10 cellular contexts compared by ENCODE assay signal in genomic region chr17:75665981-75666380, GRCh38. TPM values are rescaled to one million over a fixed set of nuclear protein-coding genes. Genes with fewer than 3 reads are reported as not detected.
DNase-seq lines count a peak whose midpoint lies in the region; ATAC-seq and TF ChIP-seq lines count a peak whose summit lies in the region.
"Had no signal": no experiment of that assay in that cellular context is flagged by ENCODE, and none has a peak within 500 bp of the region (broad histone marks: within the 10 kb centered on the region; RNA-seq: fewer than 3 reads in every experiment).

No MANE protein-coding gene starts in this region.

- H3K9ac ChIP-seq in liver (ENCODE audit: low read depth in 1 of 2, low read length in 2 of 2): peak overlapping the region in 1 of 2 donors; percentile 79

- TF ChIP-seq CTCF in cardiac muscle cell (IDR thresholded peaks at IDR 0.05; ENCODE audit: low read depth, low read length) (no peak), liver (IDR thresholded peaks at IDR 0.05; ENCODE audit: low read depth, low read length, missing input control) (no peak), type B pancreatic cell (conservative IDR thresholded peaks at IDR 0.05) (no peak), body of pancreas (IDR thresholded peaks at IDR 0.05) (no peak)

- H3K27me3 ChIP-seq in cardiac muscle cell (no peaks in the 10 kb centered on the region), liver (ENCODE audit: control insufficient read depth in 4 of 4, insufficient read depth in 4 of 4, low read length in 3 of 4) (no peaks in the 10 kb centered on the region), body of pancreas (no peaks in the 10 kb centered on the region)

- H3K27ac Mint-ChIP-seq in activated naive CD8-positive, alpha-beta T cell treated with anti-CD3 and anti-CD28 coated beads, Interleukin-2, amount 50 U/mL, for 24 hours: peak overlapping the region; percentile 18
- peak overlapping the region; percentile 53 for H3K27ac Mint-ChIP-seq in type B pancreatic cell

- 89% methylated on average over 10 of the region's 10 CpGs for WGBS in liver
- WGBS in body of pancreas, 2 donors: 73 to 77% methylated on average over 10 of the region's 10 CpGs

- H3K4me3 Mint-ChIP-seq in activated naive CD8-positive, alpha-beta T cell treated with anti-CD3 and anti-CD28 coated beads, Interleukin-2, amount 50 U/mL, for 24 hours: no peak overlapping the region
- H3K4me3 Mint-ChIP-seq in type B pancreatic cell: no peak overlapping the region

- H3K27me3 Mint-ChIP-seq in activated naive CD8-positive, alpha-beta T cell treated with anti-CD3 and anti-CD28 coated beads, Interleukin-2, amount 50 U/mL, for 24 hours: no peaks in the 10 kb centered on the region
- no peaks in the 10 kb centered on the region for H3K27me3 Mint-ChIP-seq in type B pancreatic cell

- H3K9me3 ChIP-seq in cardiac muscle cell (ENCODE audit: low read depth): no peaks in the 10 kb centered on the region
- H3K9me3 ChIP-seq in liver (ENCODE audit: control insufficient read depth in 4 of 4, low read length in 3 of 4): no peaks in the 10 kb centered on the region
- no peaks in the 10 kb centered on the region for H3K9me3 ChIP-seq in body of pancreas

- H3K36me3 ChIP-seq in cardiac muscle cell (peaks cover 26% of the 10 kb centered on the region), liver (ENCODE audit: control insufficient read depth in 4 of 4, insufficient read depth in 3 of 4, low read depth in 1 of 4, low read length in 3 of 4) (peaks cover 7 to 40% (median 31%) of the 10 kb centered on the region in 4 donors), body of pancreas (replicated peaks in 1 of 2; ENCODE audit: insufficient read depth in 1 of 2, low read depth in 2 of 2) (peaks cover 5 to 24% of the 10 kb centered on the region in 2 donors)

- DNase-seq in cardiac muscle cell (ENCODE audit: low read depth in 1 of 2, low spot score in 1 of 2): no peak
- no peak for DNase-seq in left ventricle myocardium superior
- DNase-seq in activated naive CD8-positive, alpha-beta T cell treated with anti-CD3 and anti-CD28 coated beads, Interleukin-2, amount 50 U/mL, for 24 hours: no peak
- no peak for DNase-seq in type B pancreatic cell (ENCODE audit: extremely low spot score, unreplicated experiment)
- DNase-seq in cerebellar nuclear complex (lab: John Stamatoyannopoulos, UW): no peak
- no peak for DNase-seq in body of pancreas
- no peak for DNase-seq in H4 (ENCODE audit: low spot score)
- DNase-seq: erythroblast had no signal

- H3K4me3 ChIP-seq in cardiac muscle cell (peak overlapping the region; percentile 66), liver (ENCODE audit: low read depth in 1 of 3, low read length in 3 of 3) (peak overlapping the region; percentile 65 to 98 (median 97)), body of pancreas (no peak overlapping the region)

- intact Hi-C loops in left ventricle myocardium superior (cut with micrococcal nuclease): no loop called here
- intact Hi-C loops in body of pancreas (cut with DNase I): no loop called here

- H3K4me1 Mint-ChIP-seq in activated naive CD8-positive, alpha-beta T cell treated with anti-CD3 and anti-CD28 coated beads, Interleukin-2, amount 50 U/mL, for 24 hours: peaks cover 18% of the 10 kb centered on the region
- peaks cover 12% of the 10 kb centered on the region for H3K4me1 Mint-ChIP-seq in type B pancreatic cell (ENCODE audit: unreplicated experiment)

- peaks cover 26% of the 10 kb centered on the region for H3K36me3 Mint-ChIP-seq in activated naive CD8-positive, alpha-beta T cell treated with anti-CD3 and anti-CD28 coated beads, Interleukin-2, amount 50 U/mL, for 24 hours (ENCODE audit: low read depth)
- H3K36me3 Mint-ChIP-seq in type B pancreatic cell: peaks cover 11% of the 10 kb centered on the region

- ATAC-seq in left ventricle myocardium superior (no peak), body of pancreas (no peak)
- ATAC-seq in activated naive CD8-positive, alpha-beta T cell treated with anti-CD3 and anti-CD28 coated beads, Interleukin-2, amount 50 U/mL, for 24 hours: no peak

- no peak overlapping the region for H3K27ac ChIP-seq in cardiac muscle cell
- no peak overlapping the region for H3K27ac ChIP-seq in liver (ENCODE audit: low read depth in 1 of 2, low read length in 2 of 2)
- H3K27ac ChIP-seq in body of pancreas: no peak overlapping the region

- H3K9me3 Mint-ChIP-seq in activated naive CD8-positive, alpha-beta T cell treated with anti-CD3 and anti-CD28 coated beads, Interleukin-2, amount 50 U/mL, for 24 hours: no peaks in the 10 kb centered on the region
- no peaks in the 10 kb centered on the region for H3K9me3 Mint-ChIP-seq in type B pancreatic cell

- TF ChIP-seq POLR2A in body of pancreas (IDR thresholded peaks at IDR 0.05): no peak

- TF ChIP-seq RAD21 in liver (IDR thresholded peaks at IDR 0.05): no peak

- peaks cover 7% of the 10 kb centered on the region for H3K4me1 ChIP-seq in cardiac muscle cell (ENCODE audit: low read depth)
- H3K4me1 ChIP-seq in liver (ENCODE audit: control insufficient read depth in 4 of 4, insufficient read depth in 4 of 4, low read length in 3 of 4): peaks cover 5 to 30% (median 25%) of the 10 kb centered on the region in 4 donors
- peaks cover 22% of the 10 kb centered on the region for H3K4me1 ChIP-seq in body of pancreas

TF ChIP-seq in liver, 16 proteins besides CTCF, POLR2A, EP300 and RAD21:
- TF ChIP-seq GABPA (IDR thresholded peaks at IDR 0.05 in 1 of 2, conservative IDR thresholded peaks at IDR 0.05 in 1 of 2) (no peak), JUND (IDR thresholded peaks at IDR 0.05) (no peak), TAF1 (conservative IDR thresholded peaks at IDR 0.05) (no peak), ATF3 (IDR thresholded peaks at IDR 0.05) (no peak), HNF4G (IDR thresholded peaks at IDR 0.05) (no peak), FOXA2 (IDR thresholded peaks at IDR 0.05) (no peak)

RNA-seq across cellular contexts. Expression of gene RECQL5, which starts 1.0 kb away (rescaled TPM):
- total RNA-seq in cardiac muscle cell (21.0 and 43.1 TPM in 2 replicates), left ventricle myocardium superior (14.3 TPM), liver (10 to 100 TPM; 12.1 to 15.1 TPM), type B pancreatic cell (ENCODE audit: low replicate concordance) (64.7 and 90.4 TPM in 2 replicates), body of pancreas (10 to 100 TPM in 1 of 2 donors, 1 to 10 TPM in 1; 8.6 to 38.6 TPM)
- polyA plus RNA-seq in cardiac muscle cell (28.6 and 47.4 TPM in 2 replicates), liver (10 to 100 TPM in 1 of 2 donors, 1 to 10 TPM in 1; 8.3 to 10.9 TPM)
- total RNA-seq in H4 (2014; rRNA removed; shearing (Covaris generic)): 6.4 and 14.3 TPM in 2 replicates

RNA-seq across cellular contexts. Expression of gene SAP30BP, which starts 1.2 kb away (rescaled TPM):
- total RNA-seq in cardiac muscle cell: 40.1 and 50.8 TPM in 2 replicates
- polyA plus RNA-seq in cardiac muscle cell: 106 and 134 TPM in 2 replicates
- 47.8 TPM for total RNA-seq in left ventricle myocardium superior
- total RNA-seq in liver: 10 to 100 TPM; 20.9 to 32.5 TPM
- 10 to 100 TPM; 27.9 to 33.4 TPM for polyA plus RNA-seq in liver
- total RNA-seq in type B pancreatic cell (ENCODE audit: low replicate concordance): 88.1 and 89.3 TPM in 2 replicates
- total RNA-seq in body of pancreas: 10 to 100 TPM; 47.2 to 73.8 TPM
- 107 and 135 TPM in 2 replicates for total RNA-seq in H4 (2014; rRNA removed; shearing (Covaris generic))

RNA-seq across cellular contexts. Expression of gene SMIM5, which starts 32.7 kb away (rescaled TPM):
- 0.11 and 0.89 TPM in 2 replicates for total RNA-seq in cardiac muscle cell
- polyA plus RNA-seq in cardiac muscle cell: 0.42 and 0.60 TPM in 2 replicates
- 15.8 TPM for total RNA-seq in left ventricle myocardium superior
- 10 to 100 TPM in 1 of 2 donors, under 1 TPM in 1; 0.25 to 54.9 TPM for total RNA-seq in liver
- under 1 TPM; 0.10 TPM for polyA plus RNA-seq in liver
- 9.3 and 17.7 TPM in 2 replicates for total RNA-seq in type B pancreatic cell (ENCODE audit: low replicate concordance)
- 1 to 10 TPM; 3.3 to 5.2 TPM for total RNA-seq in body of pancreas
- not detected in 2 replicates for total RNA-seq in H4 (2014; rRNA removed; shearing (Covaris generic))
- total RNA-seq: M059J had no signal

RNA-seq across cellular contexts. Expression of gene ITGB4, which starts 55.3 kb away (rescaled TPM):
- total RNA-seq in cardiac muscle cell: 0.09 and 0.21 TPM in 2 replicates
- polyA plus RNA-seq in cardiac muscle cell: 0.40 and 1.6 TPM in 2 replicates
- total RNA-seq in left ventricle myocardium superior: 8.8 TPM
- 1 to 10 TPM in 1 of 2 donors, under 1 TPM in 1; 0.42 to 1.2 TPM for total RNA-seq in liver
- polyA plus RNA-seq in liver: 1 to 10 TPM; 1.3 to 1.4 TPM
- total RNA-seq in type B pancreatic cell (ENCODE audit: low replicate concordance): 26.4 and 57.8 TPM in 2 replicates
- 10 to 100 TPM; 25.1 to 33.7 TPM for total RNA-seq in body of pancreas
- total RNA-seq in H4 (2014; rRNA removed; shearing (Covaris generic)): 0.15 and 0.35 TPM in 2 replicates

Comparison
In these comparisons a context has a peak if more than half of its experiments do, and no peak if none do; other contexts are left out.
1. H3K4me3 ChIP-seq: peak in cardiac muscle cell (single experiment) and liver (3 of 3); none in body of pancreas (0 of 2).